1 cellular context compared by ENCODE assay signal in genomic region chr4:113445286-113445685, GRCh38.
TF ChIP-seq lines count a peak whose summit lies in the region.

No MANE protein-coding gene starts in this region.

TF ChIP-seq in SK-N-SH, 30 proteins besides CTCF, POLR2A, EP300 and RAD21 (continued from another document):
- TF ChIP-seq USF1 (IDR thresholded peaks at IDR 0.05; ENCODE audit: borderline replicate concordance, low read depth) (no peak), TCF12 (IDR thresholded peaks at IDR 0.05) (peak; percentile 81), USF2 (IDR thresholded peaks at IDR 0.05; ENCODE audit: borderline replicate concordance, low read depth, low read length) (no peak)
TF ChIP-seq in SK-N-SH: peak in this region for 12.
